1 cellular context compared by ENCODE assay signal in the genomic region with DNA sequence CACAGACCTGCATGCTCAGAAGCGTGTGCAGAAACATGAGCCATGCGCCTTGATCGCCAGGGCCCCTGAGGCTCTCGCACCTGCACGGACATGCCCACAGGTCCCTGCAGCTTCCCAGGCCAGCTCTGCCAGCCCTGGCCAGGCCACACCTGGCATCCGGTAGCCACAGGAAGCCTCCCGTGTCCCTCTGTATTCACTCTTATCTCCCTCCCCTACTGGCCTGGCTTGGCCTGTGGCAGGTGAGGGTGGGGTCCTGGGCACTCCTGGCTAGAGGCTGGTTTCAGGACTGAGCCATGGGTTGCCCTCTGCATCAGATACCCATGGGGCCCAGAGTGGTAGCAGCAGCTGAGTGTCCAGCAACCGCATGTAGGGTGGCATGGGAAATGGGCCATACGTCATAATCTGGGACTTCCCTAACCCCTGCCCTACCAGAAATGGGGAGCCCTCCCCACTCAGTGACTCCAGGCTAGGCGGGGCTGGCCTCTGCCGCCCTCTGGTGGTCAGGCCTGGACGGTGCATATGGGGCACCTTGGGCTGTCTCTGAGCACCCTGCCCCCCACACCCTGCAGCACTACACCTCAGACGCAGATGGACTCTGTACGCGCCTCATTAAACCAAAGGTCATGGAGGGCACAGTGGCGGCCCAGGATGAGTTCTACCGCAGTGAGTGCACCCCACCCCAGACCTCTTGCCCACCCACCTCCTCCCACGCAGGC.
TF ChIP-seq lines count a peak whose summit lies in the region.

No MANE protein-coding gene starts in this region.

TF ChIP-seq in K562, 482 proteins besides CTCF, POLR2A, EP300 and RAD21 (continued from another document and continues in another):
- TF ChIP-seq U2AF1 (optimal IDR thresholded peaks at IDR 0.05; ENCODE audit: low read depth, low read length): no peak
- TF ChIP-seq, protein P1, sequence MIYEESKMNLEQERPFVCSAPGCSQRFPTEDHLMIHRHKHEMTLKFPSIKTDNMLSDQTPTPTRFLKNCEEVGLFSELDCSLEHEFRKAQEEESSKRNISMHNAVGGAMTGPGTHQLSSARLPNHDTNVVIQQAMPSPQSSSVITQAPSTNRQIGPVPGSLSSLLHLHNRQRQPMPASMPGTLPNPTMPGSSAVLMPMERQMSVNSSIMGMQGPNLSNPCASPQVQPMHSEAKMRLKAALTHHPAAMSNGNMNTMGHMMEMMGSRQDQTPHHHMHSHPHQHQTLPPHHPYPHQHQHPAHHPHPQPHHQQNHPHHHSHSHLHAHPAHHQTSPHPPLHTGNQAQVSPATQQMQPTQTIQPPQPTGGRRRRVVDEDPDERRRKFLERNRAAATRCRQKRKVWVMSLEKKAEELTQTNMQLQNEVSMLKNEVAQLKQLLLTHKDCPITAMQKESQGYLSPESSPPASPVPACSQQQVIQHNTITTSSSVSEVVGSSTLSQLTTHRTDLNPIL (CRISPR knock-in tag; IDR thresholded peaks at IDR 0.05): no peak
- TF ChIP-seq CBX3 (IDR thresholded peaks at IDR 0.05; ENCODE audit: borderline replicate concordance in 1 of 2, low read length in 2 of 2): no peak
- TF ChIP-seq, protein P2, sequence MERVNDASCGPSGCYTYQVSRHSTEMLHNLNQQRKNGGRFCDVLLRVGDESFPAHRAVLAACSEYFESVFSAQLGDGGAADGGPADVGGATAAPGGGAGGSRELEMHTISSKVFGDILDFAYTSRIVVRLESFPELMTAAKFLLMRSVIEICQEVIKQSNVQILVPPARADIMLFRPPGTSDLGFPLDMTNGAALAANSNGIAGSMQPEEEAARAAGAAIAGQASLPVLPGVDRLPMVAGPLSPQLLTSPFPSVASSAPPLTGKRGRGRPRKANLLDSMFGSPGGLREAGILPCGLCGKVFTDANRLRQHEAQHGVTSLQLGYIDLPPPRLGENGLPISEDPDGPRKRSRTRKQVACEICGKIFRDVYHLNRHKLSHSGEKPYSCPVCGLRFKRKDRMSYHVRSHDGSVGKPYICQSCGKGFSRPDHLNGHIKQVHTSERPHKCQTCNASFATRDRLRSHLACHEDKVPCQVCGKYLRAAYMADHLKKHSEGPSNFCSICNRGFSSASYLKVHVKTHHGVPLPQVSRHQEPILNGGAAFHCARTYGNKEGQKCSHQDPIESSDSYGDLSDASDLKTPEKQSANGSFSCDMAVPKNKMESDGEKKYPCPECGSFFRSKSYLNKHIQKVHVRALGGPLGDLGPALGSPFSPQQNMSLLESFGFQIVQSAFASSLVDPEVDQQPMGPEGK (CRISPR knock-in tag; IDR thresholded peaks at IDR 0.05; ENCODE audit: borderline replicate concordance): no peak
- no peak for TF ChIP-seq ZKSCAN3 (CRISPR knock-in tag; IDR thresholded peaks at IDR 0.05)
- TF ChIP-seq ARNT (IDR thresholded peaks at IDR 0.05): no peak
- TF ChIP-seq, protein P3, sequence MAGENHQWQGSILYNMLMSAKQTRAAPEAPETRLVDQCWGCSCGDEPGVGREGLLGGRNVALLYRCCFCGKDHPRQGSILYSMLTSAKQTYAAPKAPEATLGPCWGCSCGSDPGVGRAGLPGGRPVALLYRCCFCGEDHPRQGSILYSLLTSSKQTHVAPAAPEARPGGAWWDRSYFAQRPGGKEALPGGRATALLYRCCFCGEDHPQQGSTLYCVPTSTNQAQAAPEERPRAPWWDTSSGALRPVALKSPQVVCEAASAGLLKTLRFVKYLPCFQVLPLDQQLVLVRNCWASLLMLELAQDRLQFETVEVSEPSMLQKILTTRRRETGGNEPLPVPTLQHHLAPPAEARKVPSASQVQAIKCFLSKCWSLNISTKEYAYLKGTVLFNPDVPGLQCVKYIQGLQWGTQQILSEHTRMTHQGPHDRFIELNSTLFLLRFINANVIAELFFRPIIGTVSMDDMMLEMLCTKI (IDR thresholded peaks at IDR 0.05; ENCODE audit: partially characterized antibody): no peak
- no peak for TF ChIP-seq MEF2A (IDR thresholded peaks at IDR 0.05; ENCODE audit: control insufficient read depth, low read depth, low read length)
- no peak for TF ChIP-seq ZNF384 (IDR thresholded peaks at IDR 0.05; ENCODE audit: low read depth, low read length)
- peak in 1 of 2 experiments; percentile 64; a peak in 1 of 4 replicates for TF ChIP-seq KDM4B (IDR thresholded peaks at IDR 0.05; ENCODE audit: borderline replicate concordance in 2 of 2, low read depth in 1 of 2)
- TF ChIP-seq HMG20A (CRISPR knock-in tag; conservative IDR thresholded peaks at IDR 0.05): no peak
- no peak for TF ChIP-seq POLR2B (IDR thresholded peaks at IDR 0.05; ENCODE audit: low read depth, partially characterized antibody)
- no peak for TF ChIP-seq ZNF3 (CRISPR knock-in tag; IDR thresholded peaks at IDR 0.05)
- TF ChIP-seq, protein P4, sequence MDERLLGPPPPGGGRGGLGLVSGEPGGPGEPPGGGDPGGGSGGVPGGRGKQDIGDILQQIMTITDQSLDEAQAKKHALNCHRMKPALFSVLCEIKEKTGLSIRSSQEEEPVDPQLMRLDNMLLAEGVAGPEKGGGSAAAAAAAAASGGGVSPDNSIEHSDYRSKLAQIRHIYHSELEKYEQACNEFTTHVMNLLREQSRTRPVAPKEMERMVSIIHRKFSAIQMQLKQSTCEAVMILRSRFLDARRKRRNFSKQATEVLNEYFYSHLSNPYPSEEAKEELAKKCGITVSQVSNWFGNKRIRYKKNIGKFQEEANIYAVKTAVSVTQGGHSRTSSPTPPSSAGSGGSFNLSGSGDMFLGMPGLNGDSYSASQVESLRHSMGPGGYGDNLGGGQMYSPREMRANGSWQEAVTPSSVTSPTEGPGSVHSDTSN (CRISPR knock-in tag; IDR thresholded peaks at IDR 0.05; ENCODE audit: low read depth): no peak
- TF ChIP-seq, protein P4 (tag; conservative IDR thresholded peaks at IDR 0.05; ENCODE audit: low read depth): no peak
- TF ChIP-seq, protein P5, sequence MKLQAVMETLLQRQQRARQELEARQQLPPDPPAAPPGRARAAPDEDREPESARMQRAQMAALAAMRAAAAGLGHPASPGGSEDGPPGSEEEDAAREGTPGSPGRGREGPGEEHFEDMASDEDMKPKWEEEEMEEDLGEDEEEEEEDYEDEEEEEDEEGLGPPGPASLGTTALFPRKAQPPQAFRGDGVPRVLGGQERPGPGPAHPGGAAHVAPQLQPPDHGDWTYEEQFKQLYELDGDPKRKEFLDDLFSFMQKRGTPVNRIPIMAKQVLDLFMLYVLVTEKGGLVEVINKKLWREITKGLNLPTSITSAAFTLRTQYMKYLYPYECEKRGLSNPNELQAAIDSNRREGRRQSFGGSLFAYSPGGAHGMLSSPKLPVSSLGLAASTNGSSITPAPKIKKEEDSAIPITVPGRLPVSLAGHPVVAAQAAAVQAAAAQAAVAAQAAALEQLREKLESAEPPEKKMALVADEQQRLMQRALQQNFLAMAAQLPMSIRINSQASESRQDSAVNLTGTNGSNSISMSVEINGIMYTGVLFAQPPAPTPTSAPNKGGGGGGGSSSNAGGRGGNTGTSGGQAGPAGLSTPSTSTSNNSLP (IDR thresholded peaks at IDR 0.05; ENCODE audit: borderline replicate concordance, low read depth, low read length): no peak
- TF ChIP-seq PURB (CRISPR knock-in tag; IDR thresholded peaks at IDR 0.05; ENCODE audit: low read depth): no peak
- TF ChIP-seq, protein P6, sequence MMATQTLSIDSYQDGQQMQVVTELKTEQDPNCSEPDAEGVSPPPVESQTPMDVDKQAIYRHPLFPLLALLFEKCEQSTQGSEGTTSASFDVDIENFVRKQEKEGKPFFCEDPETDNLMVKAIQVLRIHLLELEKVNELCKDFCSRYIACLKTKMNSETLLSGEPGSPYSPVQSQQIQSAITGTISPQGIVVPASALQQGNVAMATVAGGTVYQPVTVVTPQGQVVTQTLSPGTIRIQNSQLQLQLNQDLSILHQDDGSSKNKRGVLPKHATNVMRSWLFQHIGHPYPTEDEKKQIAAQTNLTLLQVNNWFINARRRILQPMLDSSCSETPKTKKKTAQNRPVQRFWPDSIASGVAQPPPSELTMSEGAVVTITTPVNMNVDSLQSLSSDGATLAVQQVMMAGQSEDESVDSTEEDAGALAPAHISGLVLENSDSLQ (IDR thresholded peaks at IDR 0.05): no peak
- no peak for TF ChIP-seq TEAD2 (tag; IDR thresholded peaks at IDR 0.05)
- TF ChIP-seq, protein P7, sequence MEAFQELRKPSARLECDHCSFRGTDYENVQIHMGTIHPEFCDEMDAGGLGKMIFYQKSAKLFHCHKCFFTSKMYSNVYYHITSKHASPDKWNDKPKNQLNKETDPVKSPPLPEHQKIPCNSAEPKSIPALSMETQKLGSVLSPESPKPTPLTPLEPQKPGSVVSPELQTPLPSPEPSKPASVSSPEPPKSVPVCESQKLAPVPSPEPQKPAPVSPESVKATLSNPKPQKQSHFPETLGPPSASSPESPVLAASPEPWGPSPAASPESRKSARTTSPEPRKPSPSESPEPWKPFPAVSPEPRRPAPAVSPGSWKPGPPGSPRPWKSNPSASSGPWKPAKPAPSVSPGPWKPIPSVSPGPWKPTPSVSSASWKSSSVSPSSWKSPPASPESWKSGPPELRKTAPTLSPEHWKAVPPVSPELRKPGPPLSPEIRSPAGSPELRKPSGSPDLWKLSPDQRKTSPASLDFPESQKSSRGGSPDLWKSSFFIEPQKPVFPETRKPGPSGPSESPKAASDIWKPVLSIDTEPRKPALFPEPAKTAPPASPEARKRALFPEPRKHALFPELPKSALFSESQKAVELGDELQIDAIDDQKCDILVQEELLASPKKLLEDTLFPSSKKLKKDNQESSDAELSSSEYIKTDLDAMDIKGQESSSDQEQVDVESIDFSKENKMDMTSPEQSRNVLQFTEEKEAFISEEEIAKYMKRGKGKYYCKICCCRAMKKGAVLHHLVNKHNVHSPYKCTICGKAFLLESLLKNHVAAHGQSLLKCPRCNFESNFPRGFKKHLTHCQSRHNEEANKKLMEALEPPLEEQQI (IDR thresholded peaks at IDR 0.05): no peak
- TF ChIP-seq, protein P8, sequence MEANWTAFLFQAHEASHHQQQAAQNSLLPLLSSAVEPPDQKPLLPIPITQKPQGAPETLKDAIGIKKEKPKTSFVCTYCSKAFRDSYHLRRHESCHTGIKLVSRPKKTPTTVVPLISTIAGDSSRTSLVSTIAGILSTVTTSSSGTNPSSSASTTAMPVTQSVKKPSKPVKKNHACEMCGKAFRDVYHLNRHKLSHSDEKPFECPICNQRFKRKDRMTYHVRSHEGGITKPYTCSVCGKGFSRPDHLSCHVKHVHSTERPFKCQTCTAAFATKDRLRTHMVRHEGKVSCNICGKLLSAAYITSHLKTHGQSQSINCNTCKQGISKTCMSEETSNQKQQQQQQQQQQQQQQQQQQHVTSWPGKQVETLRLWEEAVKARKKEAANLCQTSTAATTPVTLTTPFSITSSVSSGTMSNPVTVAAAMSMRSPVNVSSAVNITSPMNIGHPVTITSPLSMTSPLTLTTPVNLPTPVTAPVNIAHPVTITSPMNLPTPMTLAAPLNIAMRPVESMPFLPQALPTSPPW (CRISPR knock-in tag; IDR thresholded peaks at IDR 0.05): peak; percentile 90
- no peak for TF ChIP-seq DDX20 (tag; IDR thresholded peaks at IDR 0.05; ENCODE audit: low read depth)
- TF ChIP-seq ZBTB17 (CRISPR knock-in tag; IDR thresholded peaks at IDR 0.05): peak; percentile 60; the same call in 1 of the 2 replicates
- TF ChIP-seq ZNF174 (CRISPR knock-in tag; IDR thresholded peaks at IDR 0.05): no peak
- TF ChIP-seq EGR1 (conservative IDR thresholded peaks at IDR 0.05): no peak
- no peak for TF ChIP-seq ZNF41 (CRISPR knock-in tag; conservative IDR thresholded peaks at IDR 0.05)
- TF ChIP-seq PHF21A (IDR thresholded peaks at IDR 0.05; ENCODE audit: borderline replicate concordance, low read depth): no peak
- TF ChIP-seq, protein P9, sequence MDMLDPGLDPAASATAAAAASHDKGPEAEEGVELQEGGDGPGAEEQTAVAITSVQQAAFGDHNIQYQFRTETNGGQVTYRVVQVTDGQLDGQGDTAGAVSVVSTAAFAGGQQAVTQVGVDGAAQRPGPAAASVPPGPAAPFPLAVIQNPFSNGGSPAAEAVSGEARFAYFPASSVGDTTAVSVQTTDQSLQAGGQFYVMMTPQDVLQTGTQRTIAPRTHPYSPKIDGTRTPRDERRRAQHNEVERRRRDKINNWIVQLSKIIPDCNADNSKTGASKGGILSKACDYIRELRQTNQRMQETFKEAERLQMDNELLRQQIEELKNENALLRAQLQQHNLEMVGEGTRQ (CRISPR knock-in tag; IDR thresholded peaks at IDR 0.05): no peak
- no peak for TF ChIP-seq TBP (optimal IDR thresholded peaks at IDR 0.05; ENCODE audit: low read depth, low read length)
- TF ChIP-seq, protein P10, sequence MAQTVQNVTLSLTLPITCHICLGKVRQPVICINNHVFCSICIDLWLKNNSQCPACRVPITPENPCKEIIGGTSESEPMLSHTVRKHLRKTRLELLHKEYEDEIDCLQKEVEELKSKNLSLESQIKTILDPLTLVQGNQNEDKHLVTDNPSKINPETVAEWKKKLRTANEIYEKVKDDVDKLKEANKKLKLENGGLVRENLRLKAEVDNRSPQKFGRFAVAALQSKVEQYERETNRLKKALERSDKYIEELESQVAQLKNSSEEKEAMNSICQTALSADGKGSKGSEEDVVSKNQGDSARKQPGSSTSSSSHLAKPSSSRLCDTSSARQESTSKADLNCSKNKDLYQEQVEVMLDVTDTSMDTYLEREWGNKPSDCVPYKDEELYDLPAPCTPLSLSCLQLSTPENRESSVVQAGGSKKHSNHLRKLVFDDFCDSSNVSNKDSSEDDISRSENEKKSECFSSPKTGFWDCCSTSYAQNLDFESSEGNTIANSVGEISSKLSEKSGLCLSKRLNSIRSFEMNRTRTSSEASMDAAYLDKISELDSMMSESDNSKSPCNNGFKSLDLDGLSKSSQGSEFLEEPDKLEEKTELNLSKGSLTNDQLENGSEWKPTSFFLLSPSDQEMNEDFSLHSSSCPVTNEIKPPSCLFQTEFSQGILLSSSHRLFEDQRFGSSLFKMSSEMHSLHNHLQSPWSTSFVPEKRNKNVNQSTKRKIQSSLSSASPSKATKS (CRISPR knock-in tag; IDR thresholded peaks at IDR 0.05): no peak
- TF ChIP-seq ZNF76 (CRISPR knock-in tag; IDR thresholded peaks at IDR 0.05; ENCODE audit: borderline replicate concordance): no peak
- TF ChIP-seq KAT8 (IDR thresholded peaks at IDR 0.05; ENCODE audit: low read depth): no peak
- TF ChIP-seq MAFG (tag; conservative IDR thresholded peaks at IDR 0.05): no peak
- TF ChIP-seq, protein P11, sequence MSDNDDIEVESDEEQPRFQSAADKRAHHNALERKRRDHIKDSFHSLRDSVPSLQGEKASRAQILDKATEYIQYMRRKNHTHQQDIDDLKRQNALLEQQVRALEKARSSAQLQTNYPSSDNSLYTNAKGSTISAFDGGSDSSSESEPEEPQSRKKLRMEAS (CRISPR knock-in tag; IDR thresholded peaks at IDR 0.05): no peak
- TF ChIP-seq HEY1 (CRISPR knock-in tag; IDR thresholded peaks at IDR 0.05; ENCODE audit: borderline replicate concordance): no peak
- no peak for TF ChIP-seq MBD2 (IDR thresholded peaks at IDR 0.05; ENCODE audit: borderline replicate concordance, low read depth)
- peak; percentile 77; the same call in 1 of the 2 replicates for TF ChIP-seq STAG1 (CRISPR knock-in tag; IDR thresholded peaks at IDR 0.05; ENCODE audit: borderline replicate concordance)
